ENCODE assay signal across 9 cellular contexts in genomic region chr2:120934891-120935338, GRCh38.
DNase-seq lines count a peak whose midpoint lies in the region; ATAC-seq and TF ChIP-seq lines count a peak whose summit lies in the region.
"Had no signal": no experiment of that assay in that cellular context is flagged by ENCODE, and none has a peak within 500 bp of the region (broad histone marks: within the 10 kb centered on the region; RNA-seq: fewer than 3 reads in every experiment).

No MANE protein-coding gene starts in this region.

- peaks cover 24 to 75% of the 10 kb centered on the region in 2 donors for H3K4me1 ChIP-seq in thoracic aorta (ENCODE audit: control insufficient read depth in 1 of 2, low read depth in 2 of 2)

- peak; percentile 95 for DNase-seq in HPDE6-E6E7 (ENCODE audit: extremely low spot score)
- DNase-seq in astrocyte of the hippocampus (ENCODE audit: low read depth, low spot score) = peak; percentile 81
- peak; percentile 86 for DNase-seq in kidney epithelial cell (ENCODE audit: low read depth)
- peak; percentile 36 for DNase-seq in thoracic aorta (ENCODE audit: low spot score)
- no peak for DNase-seq in NOMO-1 treated with DMSO at 0.1 percent for 48 hours (lab: John Stamatoyannopoulos, UW; ENCODE audit: unreplicated experiment)

- ATAC-seq in thoracic aorta (ENCODE audit: insufficient number of reproducible peaks, low FRiP score, low read depth) (no peak), GM19467 (IDR thresholded peaks at IDR 0.05; ENCODE audit: unreplicated experiment) (no peak), HG02852 (IDR thresholded peaks at IDR 0.05; ENCODE audit: unreplicated experiment) (no peak), HG03342 (IDR thresholded peaks at IDR 0.05; ENCODE audit: unreplicated experiment) (no peak)

- H3K4me3 ChIP-seq in kidney epithelial cell (ENCODE audit: low read depth, low read length) (no peak overlapping the region), thoracic aorta (no peak overlapping the region)
- H3K4me3 ChIP-seq: Peyer's patch had no signal

- H3K9me3 ChIP-seq in thoracic aorta = no peaks in the 10 kb centered on the region
- H3K9me3 ChIP-seq: Peyer's patch had no signal

- H3K27me3 ChIP-seq in kidney epithelial cell (ENCODE audit: control insufficient read depth, insufficient read depth, low read length) = no peaks in the 10 kb centered on the region
- H3K27me3 ChIP-seq in thoracic aorta (replicated peaks; ENCODE audit: insufficient read depth) = no peaks in the 10 kb centered on the region
- H3K27me3 ChIP-seq: Peyer's patch had no signal

- no peaks in the 10 kb centered on the region for H3K36me3 ChIP-seq in kidney epithelial cell (ENCODE audit: control insufficient read depth, insufficient read depth, low read length)
- no peaks in the 10 kb centered on the region for H3K36me3 ChIP-seq in thoracic aorta
- H3K36me3 ChIP-seq: Peyer's patch had no signal

- TF ChIP-seq CTCF in kidney epithelial cell (IDR thresholded peaks at IDR 0.05; ENCODE audit: insufficient read depth, low read length, poor library complexity, severe bottlenecking) (no peak), thoracic aorta (IDR thresholded peaks at IDR 0.05) (no peak)

- H3K27ac ChIP-seq in thoracic aorta = peak overlapping the region in 1 of 2 donors; percentile 53
- H3K27ac ChIP-seq: Peyer's patch had no signal
